Comparison of ENCODE assay signal across 1 cellular context in the genomic region with DNA sequence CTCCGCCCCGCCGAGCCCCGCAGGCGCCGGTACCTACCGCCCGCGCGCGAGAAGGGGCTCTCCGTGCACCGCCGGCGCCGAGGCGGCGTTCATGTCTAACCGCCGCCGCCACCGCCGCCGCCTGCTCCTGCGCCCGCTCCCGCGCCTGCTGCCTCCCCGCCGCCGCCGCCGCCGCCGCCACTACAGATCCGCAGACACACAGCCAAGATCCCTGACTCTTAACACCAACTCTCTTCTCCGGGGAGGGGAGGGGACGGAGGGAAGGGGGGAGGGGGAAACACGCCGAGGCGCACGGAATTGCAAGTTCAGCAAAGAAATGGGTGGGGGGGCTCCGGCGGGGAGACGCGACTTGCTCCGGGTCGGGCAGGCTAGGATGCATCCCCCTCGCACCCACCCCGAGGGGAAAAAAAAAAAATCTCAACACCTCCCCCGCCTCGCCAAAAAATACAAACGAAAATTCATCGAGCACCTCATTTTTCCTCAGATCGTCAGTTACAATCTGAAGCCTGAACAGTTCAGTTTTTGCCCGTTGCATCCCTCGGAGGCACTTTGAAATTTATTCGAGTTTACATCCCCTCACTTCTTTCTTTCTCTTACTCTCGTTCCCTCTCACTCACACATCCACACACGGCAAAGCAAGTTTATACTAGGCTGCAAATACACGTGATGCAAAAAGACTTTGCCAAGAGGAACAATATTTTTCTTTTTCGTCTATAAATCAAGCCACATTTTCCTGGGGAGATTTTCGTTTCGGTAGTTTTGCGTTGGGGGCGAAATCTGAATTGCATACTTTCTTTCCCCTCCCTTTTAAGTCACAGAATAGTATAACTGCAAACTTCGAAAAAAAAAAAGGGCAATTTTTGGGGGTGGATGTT.
A peak's percentile ranks its signal among the peaks of the same experiment; 100 is the strongest.
TF ChIP-seq lines count a peak whose summit lies in the region.

A gene (minus strand): TSS at position 192 of the 875 bp plus-strand sequence. CDS start 1,076 bp downstream, outside the sequence.

TF ChIP-seq in IMR-90, 13 proteins besides CTCF, POLR2A, EP300 and RAD21:
- TF ChIP-seq MXI1 (IDR thresholded peaks at IDR 0.05; ENCODE audit: borderline replicate concordance, low read depth, low read length) (0 out of 2 replicates have a peak, but pooled peaks have one; percentile 63), MAZ (IDR thresholded peaks at IDR 0.05; ENCODE audit: borderline replicate concordance, low read depth, low read length) (no peak; the same call in 1 of the 2 replicates), RCOR1 (IDR thresholded peaks at IDR 0.05; ENCODE audit: insufficient replicate concordance, low read length) (no peak), NFE2L2 (IDR thresholded peaks at IDR 0.05; ENCODE audit: low read depth, low read length) (no peak), SMC3 (IDR thresholded peaks at IDR 0.05; ENCODE audit: low read depth, low read length) (no peak; the same call in 1 of the 2 replicates), BHLHE40 (IDR thresholded peaks at IDR 0.05; ENCODE audit: low read depth, low read length) (peak; percentile 68; the same call in 1 of the 2 replicates), FOS (IDR thresholded peaks at IDR 0.05; ENCODE audit: low read depth, low read length) (no peak)
